In genomic region chr10:67884313-67884841, GRCh38 we compare ENCODE assay signal across 8 cellular contexts. TPM values are rescaled to one million over a fixed set of nuclear protein-coding genes. Genes with fewer than 3 reads are reported as not detected.
DNase-seq lines count a peak whose midpoint lies in the region; ATAC-seq and TF ChIP-seq lines count a peak whose summit lies in the region.

Gene SIRT1 (plus strand): TSS chr10:67884656. CDS start chr10:67884722, 66 bp downstream.

- peaks cover 2% of the 10 kb centered on the region for H3K4me1 ChIP-seq in endocrine pancreas (ENCODE audit: control insufficient read depth, insufficient read depth, low read length)

- H3K9me3 ChIP-seq in endocrine pancreas (ENCODE audit: control insufficient read depth, low read length), result no peaks in the 10 kb centered on the region

- CTCF ChIA-PET in Calu3 (lab: Charles Lee), result interaction anchor here (0.5 to 1.1 kb wide), 4 partner anchors 13 to 325 kb away, joined by 4 to 14 read pairs (median 5); no protein-coding TSS in a partner anchor

- H3K27me3 ChIP-seq in endocrine pancreas (ENCODE audit: control insufficient read depth, insufficient read depth, low read length), result no peaks in the 10 kb centered on the region

- peaks cover 52% of the 10 kb centered on the region for H3K36me3 Mint-ChIP-seq in Calu3 (ENCODE audit: insufficient read depth, unreplicated experiment)

- H3K4me1 Mint-ChIP-seq in Calu3 (ENCODE audit: low read depth, unreplicated experiment), result peaks cover 20% of the 10 kb centered on the region

- H3K36me3 ChIP-seq in endocrine pancreas (ENCODE audit: control insufficient read depth, insufficient read depth, low read length), result no peaks in the 10 kb centered on the region

- intact Hi-C loops in Calu3 (cut with micrococcal nuclease; ENCODE audit: unreplicated experiment), result loop anchor here (1.0 to 10.0 kb wide), 3 partner anchors 29 to 450 kb away; partner anchors contain the start of genes HNRNPH3 and PBLD

- DNase-seq in Calu3 (peak; percentile 98), HUDEP-2 (lab: John Stamatoyannopoulos, UW; ENCODE audit: unreplicated experiment in 76 of 76) (peak; percentile 25 to 97 (median 93)), NOMO-1 treated with dmso at 0.1 percent for 144 hours (lab: John Stamatoyannopoulos, UW; ENCODE audit: unreplicated experiment) (peak; percentile 97), mesenteric fat pad (ENCODE audit: low spot score) (peak; percentile 99)
- peak; percentile 84 for DNase-seq in activated CD8-positive, alpha-beta memory T cell treated with anti-CD3 and anti-CD28 coated beads, Interleukin-2, amount 50 U/mL, for 1 hour (ENCODE audit: extremely low read depth)
- peak; percentile 90 for DNase-seq in stimulated activated CD8-positive, alpha-beta memory T cell treated with anti-CD3 and anti-CD28 coated beads, Interleukin-15, amount 100 ng/mL, for 1 hour (ENCODE audit: low read depth)

- BruUV-seq in Calu3 (replicated peaks; lab: Mats Ljungman, UMichigan), result no TSS peak

- no peaks in the 10 kb centered on the region for H3K27me3 Mint-ChIP-seq in Calu3 (ENCODE audit: unreplicated experiment)

- no peak for TF ChIP-seq CTCF in Calu3 (IDR thresholded peaks at IDR 0.05; ENCODE audit: unreplicated experiment)

- H3K4me3 Mint-ChIP-seq in Calu3 (ENCODE audit: low read depth, unreplicated experiment), result peak within 1 kb of the TSS; percentile 93

- peak within 1 kb of the TSS; percentile 97 for H3K27ac Mint-ChIP-seq in Calu3 (ENCODE audit: unreplicated experiment)

- H3K9ac ChIP-seq in endocrine pancreas (ENCODE audit: control insufficient read depth, insufficient read depth, low read length), result peak within 1 kb of the TSS; percentile 89

- H3K4me3 ChIP-seq in endocrine pancreas (ENCODE audit: control insufficient read depth, insufficient read depth, low read length), result peak within 1 kb of the TSS; percentile 100

- H3K9me3 Mint-ChIP-seq in Calu3 (ENCODE audit: low read depth, unreplicated experiment), result no peaks in the 10 kb centered on the region

- ATAC-seq in GM21390 (IDR thresholded peaks at IDR 0.05; ENCODE audit: unreplicated experiment), result peak; percentile 84

RNA-seq across cellular contexts. Expression of gene SIRT1, which starts in this region (rescaled TPM):
- total RNA-seq in Calu3 (2022) (19.7 and 26.1 TPM in 2 replicates), mesenteric fat pad (25.4 TPM)

Comparison
In these comparisons a context has a peak if more than half of its experiments do, and no peak if none do; other contexts are left out.
1. Peak in every context shown above with its lines: DNase-seq, ATAC-seq and H3K4me3 ChIP-seq.